ENCODE assay signal across 2 cellular contexts in the genomic region with DNA sequence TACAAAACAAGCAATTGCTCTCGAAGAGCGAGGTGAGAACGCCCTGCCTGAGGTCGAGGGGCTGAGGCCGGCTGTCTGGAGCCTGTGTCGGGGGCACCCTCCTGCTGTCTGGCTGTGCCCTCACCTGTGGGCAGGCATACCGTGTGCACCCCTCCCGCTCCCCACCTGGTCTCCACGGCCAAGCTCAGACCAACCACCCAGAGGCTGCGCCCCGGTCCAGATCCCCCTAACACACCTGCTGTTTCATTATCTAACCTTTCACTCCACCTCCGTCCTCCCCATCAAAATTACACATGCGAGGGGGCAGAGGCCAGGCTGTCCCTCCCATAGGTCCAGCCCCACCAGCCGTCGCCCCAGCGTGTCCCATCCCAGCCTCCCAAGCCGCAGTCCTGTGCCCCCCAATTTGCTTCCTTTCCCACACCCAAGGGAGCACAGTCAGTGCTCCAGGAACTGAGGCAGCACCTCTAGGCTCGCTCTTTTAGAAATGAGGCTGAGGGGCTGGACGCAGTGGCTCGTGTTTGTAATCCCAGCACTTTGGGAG.
A peak's percentile ranks its signal among the peaks of the same experiment; 100 is the strongest.
TF ChIP-seq lines count a peak whose summit lies in the region.

No MANE protein-coding gene starts in this region.

TF ChIP-seq in HCT116, 20 proteins besides CTCF, POLR2A, EP300 and RAD21:
- TF ChIP-seq EZH2phosphoT487 (IDR thresholded peaks at IDR 0.05; ENCODE audit: borderline replicate concordance) (no peak), POLR2AphosphoS5 (IDR thresholded peaks at IDR 0.05; ENCODE audit: low read depth, low read length) (peak; percentile 47; the same call in 1 of the 2 replicates)
TF ChIP-seq in HCT116: peak in this region for 1.

TF ChIP-seq in H1, 55 proteins besides CTCF, POLR2A, EP300 and RAD21:
- TF ChIP-seq HDAC2 (IDR thresholded peaks at IDR 0.05; ENCODE audit: borderline replicate concordance in 1 of 2, low read depth in 2 of 2, low read length in 2 of 2) (no peak), TCF12 (IDR thresholded peaks at IDR 0.05; ENCODE audit: low read depth, low read length) (no peak), GABPA (IDR thresholded peaks at IDR 0.05; ENCODE audit: borderline replicate concordance, insufficient read depth, low read length) (no peak), NRF1 (IDR thresholded peaks at IDR 0.05; ENCODE audit: low read depth, low read length) (no peak), RXRA (IDR thresholded peaks at IDR 0.05; ENCODE audit: insufficient read depth, low read depth, low read length) (no peak), SIN3A (conservative IDR thresholded peaks at IDR 0.05 in 1 of 2, IDR thresholded peaks at IDR 0.05 in 1 of 2; ENCODE audit: low read depth in 1 of 2, low read length in 2 of 2) (no peak), BCL11A (IDR thresholded peaks at IDR 0.05; ENCODE audit: low read depth in 2 of 2, low read length in 2 of 2) (no peak), KDM1A (IDR thresholded peaks at IDR 0.05; ENCODE audit: borderline replicate concordance, low read length) (no peak), TBP (IDR thresholded peaks at IDR 0.05; ENCODE audit: low read depth, low read length) (no peak), RNF2 (IDR thresholded peaks at IDR 0.05; ENCODE audit: borderline replicate concordance, low read depth, low read length, missing control alignments, poor library complexity, severe bottlenecking) (no peak)
- TF ChIP-seq, protein P1, sequence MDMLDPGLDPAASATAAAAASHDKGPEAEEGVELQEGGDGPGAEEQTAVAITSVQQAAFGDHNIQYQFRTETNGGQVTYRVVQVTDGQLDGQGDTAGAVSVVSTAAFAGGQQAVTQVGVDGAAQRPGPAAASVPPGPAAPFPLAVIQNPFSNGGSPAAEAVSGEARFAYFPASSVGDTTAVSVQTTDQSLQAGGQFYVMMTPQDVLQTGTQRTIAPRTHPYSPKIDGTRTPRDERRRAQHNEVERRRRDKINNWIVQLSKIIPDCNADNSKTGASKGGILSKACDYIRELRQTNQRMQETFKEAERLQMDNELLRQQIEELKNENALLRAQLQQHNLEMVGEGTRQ (IDR thresholded peaks at IDR 0.05; ENCODE audit: low read length) = no peak
